11 cellular contexts compared by ENCODE assay signal in genomic region chr21:43211085-43212071, GRCh38. TPM values are rescaled to one million over a fixed set of nuclear protein-coding genes. Genes with fewer than 3 reads are reported as not detected.
DNase-seq lines count a peak whose midpoint lies in the region; ATAC-seq lines count a peak whose summit lies in the region.
"Had no signal": no experiment of that assay in that cellular context is flagged by ENCODE, and none has a peak within 500 bp of the region (broad histone marks: within the 10 kb centered on the region; RNA-seq: fewer than 3 reads in every experiment).

No MANE protein-coding gene starts in this region.

- H3K27ac ChIP-seq in right cardiac atrium (ENCODE audit: low read length) = no peak overlapping the region

- no peaks in the 10 kb centered on the region for H3K4me1 ChIP-seq in right cardiac atrium (ENCODE audit: control insufficient read depth, insufficient read depth, low read length)

- H3K9me3 ChIP-seq in right cardiac atrium (ENCODE audit: control insufficient read depth, low read length) = no peaks in the 10 kb centered on the region

- intact Hi-C loops in right cardiac atrium (cut with DNase I) = no loop called here
- intact Hi-C loops in sciatic nerve (cut with DNase I) = no loop called here

- DNase-seq in NCI-H1436 (lab: John Stamatoyannopoulos, UW) = peak; percentile 32
- DNase-seq in NCI-H1436 treated with DMSO at 0.1 percent for 48 hours (lab: John Stamatoyannopoulos, UW) = no peak
- DNase-seq in SHP77 treated with DMSO at 0.1 percent for 48 hours (lab: John Stamatoyannopoulos, UW) = peak; percentile 57
- peak; percentile 70 to 82 (median 75) for DNase-seq in right cardiac atrium
- DNase-seq in sciatic nerve (ENCODE audit: low spot score) = peak; percentile 58
- no peak for DNase-seq in NCI-H187 (lab: John Stamatoyannopoulos, UW)

- H3K4me3 ChIP-seq in right cardiac atrium (ENCODE audit: low read length) = no peak overlapping the region

- WGBS in right cardiac atrium = 51% methylated on average over 28 of the region's 28 CpGs

- peak; percentile 85 to 91 for ATAC-seq in right cardiac atrium
- peak; percentile 68 for ATAC-seq in sciatic nerve
- ATAC-seq in GM18502 (IDR thresholded peaks at IDR 0.05; ENCODE audit: poor library complexity, unreplicated experiment) = no peak
- no peak for ATAC-seq in HG03442 (IDR thresholded peaks at IDR 0.05; ENCODE audit: unreplicated experiment)
- ATAC-seq: stimulated activated memory B cell treated with anti-CD40 and anti-IgM and Interleukin-4, amounts not matched to agents 10 μg/mL and 1 μg/mL and 100 μg/mL, for 72 hours had no signal

- H3K27me3 ChIP-seq in right cardiac atrium (ENCODE audit: control insufficient read depth, insufficient read depth) = no peaks in the 10 kb centered on the region

RNA-seq across cellular contexts. Expression of gene CRYAA, which starts 42.6 kb away (rescaled TPM):
- total RNA-seq in right cardiac atrium (not detected), sciatic nerve (not detected)
- not detected for polyA plus RNA-seq in right cardiac atrium
- total RNA-seq: HT1080, myocyte had no signal

Comparison
In these comparisons a context has a peak if more than half of its experiments do, and no peak if none do; other contexts are left out.
1. DNase-seq: peak in NCI-H1436 (single experiment), SHP77 treated with DMSO at 0.1 percent for 48 hours (single experiment), right cardiac atrium (3 of 3) and sciatic nerve (single experiment); none in NCI-H1436 treated with DMSO at 0.1 percent for 48 hours (single experiment) and NCI-H187 (0 of 2).
2. ATAC-seq: peak in right cardiac atrium (2 of 2) and sciatic nerve (single experiment); none in GM18502 (single experiment) and HG03442 (single experiment).